In the genomic region with DNA sequence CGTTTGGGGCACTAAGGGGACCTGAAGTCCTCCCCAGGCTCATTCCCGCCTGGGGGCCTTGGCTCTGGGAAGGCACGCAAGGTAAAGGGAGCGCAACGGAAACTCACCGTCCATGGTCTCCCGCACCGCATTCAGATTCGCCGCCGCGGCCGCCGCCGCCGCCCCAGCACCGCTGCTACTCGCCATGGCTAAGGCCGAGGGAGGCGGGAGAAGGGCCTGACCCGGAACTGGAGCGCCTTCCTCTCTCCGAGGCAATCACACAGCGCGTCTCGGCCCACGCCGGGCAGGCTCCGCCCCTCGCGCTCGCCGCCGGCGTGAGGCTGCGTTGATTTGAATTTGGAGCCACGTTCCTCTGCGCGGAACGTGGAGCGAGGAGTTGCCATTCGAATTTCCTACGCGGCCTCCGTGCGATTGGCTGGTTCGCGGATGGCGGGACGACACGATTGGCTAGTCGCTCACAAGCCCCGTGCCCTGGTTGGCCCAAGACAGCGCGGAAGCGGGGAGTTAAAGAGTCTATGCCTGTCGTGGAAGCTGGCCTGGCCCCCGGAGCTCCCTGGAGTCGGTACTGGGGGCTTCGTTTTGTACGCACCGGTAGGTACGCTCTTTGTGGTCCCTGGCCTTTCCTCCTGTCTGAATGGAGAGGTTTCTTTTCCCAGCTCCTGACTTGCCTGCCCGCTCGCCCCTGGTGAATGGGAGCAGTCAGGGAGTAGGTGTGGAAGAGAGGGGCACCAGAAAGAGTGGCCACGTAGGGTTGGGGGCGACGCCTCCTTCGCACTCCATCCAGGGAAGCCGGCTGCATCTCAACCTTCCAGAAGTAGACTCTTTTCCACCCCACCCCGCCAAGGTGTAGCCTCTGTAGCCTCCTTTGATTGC, we compare ENCODE assay signal across 8 cellular contexts. TPM values are rescaled to one million over a fixed set of nuclear protein-coding genes. Genes with fewer than 3 reads are reported as not detected.
DNase-seq lines count a peak whose midpoint lies in the region; ATAC-seq and TF ChIP-seq lines count a peak whose summit lies in the region.

A gene (plus strand): TSS at position 507 of the 873 bp plus-strand sequence. CDS start 1,018 bp downstream, outside the sequence.
A gene with protein sequence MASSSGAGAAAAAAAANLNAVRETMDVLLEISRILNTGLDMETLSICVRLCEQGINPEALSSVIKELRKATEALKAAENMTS (minus strand): TSS at position 213 of the 873 bp plus-strand sequence. CDS start 27 bp downstream, at position 186.

- H3K36me3 ChIP-seq in HAP-1 (replicated peaks) = peaks cover 33% of the 10 kb centered on the region
- H3K36me3 ChIP-seq in MG63 = peaks cover 47% of the 10 kb centered on the region

- in situ Hi-C loops in G401 (cut with HindIII; ENCODE audit: low sequenced_read_pairs) = no loop called here
- in situ Hi-C loops in HAP-1 (cut with MboI; ENCODE audit: low sequenced_read_pairs) = no loop called here

- peak; percentile 91 to 98 (median 92) for ATAC-seq in natural killer cell

- peak within 1 kb of the TSS; percentile 86 to 89 for H3K27ac Mint-ChIP-seq in natural killer cell

- intact Hi-C loops in natural killer cell (cut with micrococcal nuclease) = loop anchor here (1.0 to 2.0 kb wide), 2 partner anchors 54 to 1437 kb away; a partner anchor contains a TSS

- H3K36me3 Mint-ChIP-seq in natural killer cell = no peaks in the 10 kb centered on the region

- TF ChIP-seq CTCF in natural killer cell (IDR thresholded peaks at IDR 0.05) = no peak

- H3K4me3 Mint-ChIP-seq in natural killer cell = peak within 1 kb of the TSS; percentile 96

- no peaks in the 10 kb centered on the region for H3K9me3 ChIP-seq in HAP-1
- H3K9me3 ChIP-seq in MG63 = 0 out of 2 replicates have a peak, but pooled peaks cover 3% of the 10 kb centered on the region

- DNase-seq in G401 (ENCODE audit: low spot score) = peak; percentile 96
- peak; percentile 93 to 97 for DNase-seq in HAP-1 (ENCODE audit: low spot score in 2 of 2)
- DNase-seq in MG63 = peak; percentile 97
- DNase-seq in SHP77 (lab: John Stamatoyannopoulos, UW) = peak; percentile 90 to 93
- DNase-seq in activated T-helper 9 cell treated with anti-CD3 and anti-CD28 coated beads, Interleukin-2, amount 50 U/mL, for 16 hours (ENCODE audit: low read depth) = peak; percentile 92
- DNase-seq in fibroblast of peridontal ligament (ENCODE audit: extremely low read depth) = peak; percentile 97
- DNase-seq in natural killer cell = peak; percentile 94
- DNase-seq in stimulated activated naive CD4-positive, alpha-beta T cell (lab: John Stamatoyannopoulos, UW) = peak; percentile 89 to 95 (median 93)

- peaks cover 47 to 50% of the 10 kb centered on the region in 2 donors for H3K4me1 Mint-ChIP-seq in natural killer cell

- H3K27me3 Mint-ChIP-seq in natural killer cell (ENCODE audit: low read depth in 2 of 2) = no peaks in the 10 kb centered on the region

- H3K9me3 Mint-ChIP-seq in natural killer cell = no peaks in the 10 kb centered on the region

- H3K4me1 ChIP-seq in HAP-1 = peaks cover 21% of the 10 kb centered on the region

- H3K27me3 ChIP-seq in HAP-1 (ENCODE audit: low read depth) (no peaks in the 10 kb centered on the region), MG63 (no peaks in the 10 kb centered on the region)

- H3K4me3 ChIP-seq in HAP-1 = peak within 1 kb of the TSS; percentile 71
- peak within 1 kb of the TSS; percentile 98 for H3K4me3 ChIP-seq in MG63

RNA-seq across cellular contexts. Expression of the first gene that starts in this region (rescaled TPM):
- 32.1 and 37.0 TPM in 2 replicates for total RNA-seq in G401 (2014; rRNA removed; shearing (Covaris generic))
- total RNA-seq in MG63 (2014; rRNA removed; shearing (Covaris generic); ENCODE audit: low replicate concordance) = 14.8 and 42.6 TPM in 2 replicates
- total RNA-seq in natural killer cell = 1 to 10 TPM; 4.9 to 7.4 (median 5.5) TPM

RNA-seq across cellular contexts. Expression of the second gene that starts in this region (rescaled TPM):
- total RNA-seq in G401 (2014; rRNA removed; shearing (Covaris generic)) = 44.0 and 65.9 TPM in 2 replicates
- 36.4 and 63.3 TPM in 2 replicates for total RNA-seq in MG63 (2014; rRNA removed; shearing (Covaris generic); ENCODE audit: low replicate concordance)
- 1 to 10 TPM; 5.7 to 7.4 (median 5.8) TPM for total RNA-seq in natural killer cell

Comparison
In these comparisons a context has a peak if more than half of its experiments do, and no peak if none do; other contexts are left out.
1. Peak in every context shown above with its lines: DNase-seq, ATAC-seq and H3K4me3 ChIP-seq.